In the genomic region with DNA sequence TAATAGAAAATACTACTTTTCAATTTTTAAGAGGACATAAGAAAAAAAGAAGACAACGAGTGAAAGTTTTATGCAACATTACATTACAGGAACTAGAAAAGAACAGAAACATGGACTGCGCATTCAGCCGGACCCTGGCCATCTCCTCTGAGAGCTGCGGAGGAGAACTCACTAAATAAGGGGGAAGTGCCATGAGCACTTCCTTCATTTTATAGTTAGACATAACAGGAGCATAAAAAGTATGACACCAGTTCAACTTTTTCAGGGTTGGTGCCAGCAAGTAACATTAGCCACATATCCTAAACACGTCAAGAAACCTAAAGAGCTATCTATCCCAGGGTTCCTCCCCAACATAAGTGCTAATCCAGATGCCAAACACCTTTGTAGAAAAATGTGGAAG, we compare ENCODE assay signal across 12 cellular contexts.
DNase-seq lines count a peak whose midpoint lies in the region; ATAC-seq and TF ChIP-seq lines count a peak whose summit lies in the region.
"Had no signal": no experiment of that assay in that cellular context is flagged by ENCODE, and none has a peak within 500 bp of the region (broad histone marks: within the 10 kb centered on the region; RNA-seq: fewer than 3 reads in every experiment).

No MANE protein-coding gene starts in this region.

- H3K27ac Mint-ChIP-seq in IgD-negative memory B cell (peak overlapping the region; percentile 88 to 98 (median 92)), activated B cell treated with CpG ODN at 0.5 μM for 24 hours (peak overlapping the region; percentile 91)
- H3K27ac Mint-ChIP-seq in stimulated activated memory B cell treated with anti-CD40 and anti-IgM and Interleukin-4, amounts not matched to agents 10 μg/mL and 1 μg/mL and 100 μg/mL, for 72 hours = peak overlapping the region; percentile 98

- H3K27me3 Mint-ChIP-seq in IgD-negative memory B cell (no peaks in the 10 kb centered on the region), activated B cell treated with CpG ODN at 0.5 μM for 24 hours (no peaks in the 10 kb centered on the region)
- H3K27me3 Mint-ChIP-seq in stimulated activated memory B cell treated with anti-CD40 and anti-IgM and Interleukin-4, amounts not matched to agents 10 μg/mL and 1 μg/mL and 100 μg/mL, for 72 hours = no peaks in the 10 kb centered on the region

- peaks cover 37 to 56% (median 48%) of the 10 kb centered on the region in 3 donors for H3K4me1 Mint-ChIP-seq in IgD-negative memory B cell
- H3K4me1 Mint-ChIP-seq in activated B cell treated with CpG ODN at 0.5 μM for 24 hours = peaks cover 57% of the 10 kb centered on the region
- H3K4me1 Mint-ChIP-seq in stimulated activated memory B cell treated with anti-CD40 and anti-IgM and Interleukin-4, amounts not matched to agents 10 μg/mL and 1 μg/mL and 100 μg/mL, for 72 hours = peaks cover 50% of the 10 kb centered on the region

- CTCF ChIA-PET in activated B cell treated with CpG ODN at 0.5 μM for 24 hours (lab: Charles Lee) = interaction anchor here (1.5 kb wide), 1 partner anchor 78 kb away, joined by 3 read pairs; the partner anchor contains the start of gene SERTAD2

- H3K9me3 Mint-ChIP-seq in IgD-negative memory B cell = no peaks in the 10 kb centered on the region
- no peaks in the 10 kb centered on the region for H3K9me3 Mint-ChIP-seq in activated B cell treated with CpG ODN at 0.5 μM for 24 hours
- H3K9me3 Mint-ChIP-seq in stimulated activated memory B cell treated with anti-CD40 and anti-IgM and Interleukin-4, amounts not matched to agents 10 μg/mL and 1 μg/mL and 100 μg/mL, for 72 hours = no peaks in the 10 kb centered on the region

- POLR2A ChIA-PET in activated B cell treated with CpG ODN at 0.5 μM for 24 hours (lab: Charles Lee) = interaction anchor here (0.9 to 7.9 kb wide), 8 partner anchors 9 to 127 kb away, joined by 3 to 176 read pairs (median 6); partner anchors contain the start of gene SERTAD2

- H3K36me3 Mint-ChIP-seq in IgD-negative memory B cell = peaks cover 4% of the 10 kb centered on the region
- H3K36me3 Mint-ChIP-seq in activated B cell treated with CpG ODN at 0.5 μM for 24 hours (ENCODE audit: low read depth) = peaks cover 10% of the 10 kb centered on the region
- peaks cover 17% of the 10 kb centered on the region for H3K36me3 Mint-ChIP-seq in stimulated activated memory B cell treated with anti-CD40 and anti-IgM and Interleukin-4, amounts not matched to agents 10 μg/mL and 1 μg/mL and 100 μg/mL, for 72 hours

- H3K4me3 Mint-ChIP-seq in IgD-negative memory B cell (peak overlapping the region in 3 of 4 donors; percentile 88 to 95 (median 92)), activated B cell treated with CpG ODN at 0.5 μM for 24 hours (peak overlapping the region; percentile 84)
- peak overlapping the region; percentile 29 for H3K4me3 Mint-ChIP-seq in stimulated activated memory B cell treated with anti-CD40 and anti-IgM and Interleukin-4, amounts not matched to agents 10 μg/mL and 1 μg/mL and 100 μg/mL, for 72 hours

- TF ChIP-seq CTCF in activated B cell treated with CpG ODN at 0.5 μM for 24 hours (IDR thresholded peaks at IDR 0.05) = no peak

- DNase-seq in activated B cell treated with CpG ODN at 0.5 μM for 24 hours (no peak), left colon (no peak), mesenteric fat pad (ENCODE audit: low spot score) (no peak), NCI-H510A (lab: John Stamatoyannopoulos, UW) (no peak), cerebellum (ENCODE audit: low spot score) (no peak)
- DNase-seq: anterior cingulate cortex, GDM1, NCI-H524 had no signal

- intact Hi-C loops in activated B cell treated with CpG ODN at 0.5 μM for 24 hours (cut with micrococcal nuclease) = loop anchor here (1.0 to 2.0 kb wide), 2 partner anchors 20 to 123 kb away; no protein-coding TSS in a partner anchor
- intact Hi-C loops in left colon (cut with DNase I, micrococcal nuclease) = loop anchor here in 1 of 2 donors (10.0 kb wide), 1 partner anchor 77 kb away; the partner anchor contains the start of gene SERTAD2

- ATAC-seq in activated B cell treated with CpG ODN at 0.5 μM for 24 hours (ENCODE audit: low read depth) = no peak
- peak; percentile 61 for ATAC-seq in left colon
- ATAC-seq in stimulated activated memory B cell treated with anti-CD40 and anti-IgM and Interleukin-4, amounts not matched to agents 10 μg/mL and 1 μg/mL and 100 μg/mL, for 72 hours = no peak
- no peak for ATAC-seq in activated CD4-positive, CD25-positive, alpha-beta regulatory T cell treated with anti-CD3 and anti-CD28 coated beads, Interleukin-2, amount 50 U/mL, for 24 hours
- ATAC-seq: gastroesophageal sphincter had no signal

Comparison
In these comparisons a context has a peak if more than half of its experiments do, and no peak if none do; other contexts are left out.
1. H3K4me3 Mint-ChIP-seq: peak in every context shown above with its lines; median percentile 92 in IgD-negative memory B cell; 84 in activated B cell treated with CpG ODN at 0.5 μM for 24 hours; 29 in stimulated activated memory B cell treated with anti-CD40 and anti-IgM and Interleukin-4, amounts not matched to agents 10 μg/mL and 1 μg/mL and 100 μg/mL, for 72 hours.